Comparison of ENCODE assay signal across 1 cellular context in the genomic region with DNA sequence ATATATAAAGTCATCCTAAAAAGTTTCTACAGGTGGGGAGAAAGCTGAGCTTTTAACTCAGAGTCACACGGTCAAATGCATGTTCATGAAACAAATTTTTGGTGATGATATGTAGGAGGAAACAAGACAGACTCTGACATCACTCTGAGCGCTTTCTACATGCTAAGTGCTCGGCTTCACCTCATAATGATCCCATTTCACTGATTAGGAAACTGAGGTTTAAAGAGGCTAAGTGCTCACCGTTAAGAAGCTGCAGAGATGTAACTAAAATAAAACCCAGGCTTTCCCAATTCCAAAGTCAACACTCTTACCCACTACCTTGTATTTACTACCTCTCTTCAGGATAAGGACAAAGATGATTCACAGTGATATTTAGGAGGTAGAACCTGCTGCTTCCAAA.
TF ChIP-seq lines count a peak whose summit lies in the region.

No MANE protein-coding gene starts in this region.

TF ChIP-seq in SK-N-SH, 30 proteins besides CTCF, POLR2A, EP300 and RAD21 (continued from another document):
- TF ChIP-seq, protein P1, sequence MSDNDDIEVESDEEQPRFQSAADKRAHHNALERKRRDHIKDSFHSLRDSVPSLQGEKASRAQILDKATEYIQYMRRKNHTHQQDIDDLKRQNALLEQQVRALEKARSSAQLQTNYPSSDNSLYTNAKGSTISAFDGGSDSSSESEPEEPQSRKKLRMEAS (IDR thresholded peaks at IDR 0.05; ENCODE audit: low read depth), result no peak
- TF ChIP-seq, protein P2, sequence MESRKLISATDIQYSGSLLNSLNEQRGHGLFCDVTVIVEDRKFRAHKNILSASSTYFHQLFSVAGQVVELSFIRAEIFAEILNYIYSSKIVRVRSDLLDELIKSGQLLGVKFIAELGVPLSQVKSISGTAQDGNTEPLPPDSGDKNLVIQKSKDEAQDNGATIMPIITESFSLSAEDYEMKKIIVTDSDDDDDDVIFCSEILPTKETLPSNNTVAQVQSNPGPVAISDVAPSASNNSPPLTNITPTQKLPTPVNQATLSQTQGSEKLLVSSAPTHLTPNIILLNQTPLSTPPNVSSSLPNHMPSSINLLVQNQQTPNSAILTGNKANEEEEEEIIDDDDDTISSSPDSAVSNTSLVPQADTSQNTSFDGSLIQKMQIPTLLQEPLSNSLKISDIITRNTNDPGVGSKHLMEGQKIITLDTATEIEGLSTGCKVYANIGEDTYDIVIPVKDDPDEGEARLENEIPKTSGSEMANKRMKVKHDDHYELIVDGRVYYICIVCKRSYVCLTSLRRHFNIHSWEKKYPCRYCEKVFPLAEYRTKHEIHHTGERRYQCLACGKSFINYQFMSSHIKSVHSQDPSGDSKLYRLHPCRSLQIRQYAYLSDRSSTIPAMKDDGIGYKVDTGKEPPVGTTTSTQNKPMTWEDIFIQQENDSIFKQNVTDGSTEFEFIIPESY (IDR thresholded peaks at IDR 0.05; ENCODE audit: borderline replicate concordance, low read depth), result no peak
- TF ChIP-seq CHD2 (IDR thresholded peaks at IDR 0.05; ENCODE audit: low read length, partially characterized antibody), result no peak
- TF ChIP-seq ELF1 (IDR thresholded peaks at IDR 0.05), result no peak
